11 cellular contexts compared by ENCODE assay signal in genomic region chr1:151238467-151238739, GRCh38. TPM values are rescaled to one million over a fixed set of nuclear protein-coding genes. Genes with fewer than 3 reads are reported as not detected.
DNase-seq lines count a peak whose midpoint lies in the region; ATAC-seq, FAIRE-seq and TF ChIP-seq lines count a peak whose summit lies in the region.
"Had no signal": no experiment of that assay in that cellular context is flagged by ENCODE, and none has a peak within 500 bp of the region (broad histone marks: within the 10 kb centered on the region; RNA-seq: fewer than 3 reads in every experiment).

No MANE protein-coding gene starts in this region.

- TF ChIP-seq CTCF in psoas muscle (IDR thresholded peaks at IDR 0.05) (no peak), mucosa of descending colon (IDR thresholded peaks at IDR 0.05) (no peak)

- in situ Hi-C loops in Caki2 (cut with HindIII; ENCODE audit: low pct_unique_long_range_greater_than_20kb, low sequenced_read_pairs), result no loop called here

- peak; percentile 36 for DNase-seq in Caki2 (ENCODE audit: low read depth)
- peak; percentile 74 for DNase-seq in RCC 7860 (ENCODE audit: low spot score)
- peak; percentile 40 for DNase-seq in epidermal melanocyte (ENCODE audit: insufficient read length, low spot score)
- no peak for DNase-seq in psoas muscle
- no peak for DNase-seq in islet precursor cell
- no peak for DNase-seq in stimulated activated CD8-positive, alpha-beta memory T cell treated with anti-CD3 and anti-CD28 coated beads, Interleukin-4, amount 100 ng/mL, for 48 hours
- no peak for DNase-seq in mucosa of descending colon
- DNase-seq: NCI-H345, pancreas had no signal

- peak overlapping the region; percentile 71 for H3K27ac ChIP-seq in psoas muscle
- H3K27ac ChIP-seq: coronary artery, pancreas had no signal

- ATAC-seq in psoas muscle (peak; percentile 92 to 95 (median 94)), GM19328 (IDR thresholded peaks at IDR 0.05; ENCODE audit: unreplicated experiment) (no peak), mucosa of descending colon (no peak)

- intact Hi-C loops in psoas muscle (cut with DNase I) (loop anchor here in 1 of 2 donors (5.0 kb wide), 1 partner anchor 36 kb away; no protein-coding TSS in a partner anchor), mucosa of descending colon (cut with DNase I, micrococcal nuclease) (no loop called here)

- H3K4me1 ChIP-seq in psoas muscle (peaks cover 18% of the 10 kb centered on the region), mucosa of descending colon (ENCODE audit: low read depth) (no peaks in the 10 kb centered on the region)
- H3K4me1 ChIP-seq: pancreas had no signal

- no peaks in the 10 kb centered on the region for H3K27me3 ChIP-seq in psoas muscle (ENCODE audit: insufficient read depth in 3 of 3, low read length in 2 of 3)
- H3K27me3 ChIP-seq: pancreas had no signal

- no peaks in the 10 kb centered on the region for H3K9me3 ChIP-seq in psoas muscle
- H3K9me3 ChIP-seq in mucosa of descending colon, result no peaks in the 10 kb centered on the region
- H3K9me3 ChIP-seq: pancreas had no signal

- H3K4me3 ChIP-seq in psoas muscle (no peak overlapping the region), mucosa of descending colon (no peak overlapping the region)
- H3K4me3 ChIP-seq: coronary artery, pancreas had no signal

- H3K36me3 ChIP-seq in psoas muscle (ENCODE audit: insufficient read depth in 1 of 2, low read depth in 1 of 2), result peaks cover 12 to 100% of the 10 kb centered on the region in 2 donors
- H3K36me3 ChIP-seq in mucosa of descending colon (ENCODE audit: low read depth), result peaks cover 25% of the 10 kb centered on the region

- peak; percentile 91 for FAIRE-seq in RCC 7860 (lab: Jason Lieb, UNC)
- FAIRE-seq: pancreas had no signal

- 13 to 18% (median 17%) methylated on average over 1 of the region's 1 CpG for WGBS in psoas muscle, 3 donors

RNA-seq across cellular contexts. Expression of gene PSMD4, which starts 16.1 kb away (rescaled TPM):
- total RNA-seq in Caki2 (2014; rRNA removed; shearing (Covaris generic); ENCODE audit: low replicate concordance), result 266 and 273 TPM in 2 replicates
- total RNA-seq in psoas muscle (100 to 1,000 TPM; 208 to 313 (median 240) TPM), mucosa of descending colon (100 to 1,000 TPM in 1 of 3 donors, 10 to 100 TPM in 2; 90.2 to 150 (median 95.1) TPM)
- 100 to 1,000 TPM; 298 to 486 (median 334) TPM for polyA plus RNA-seq in psoas muscle

RNA-seq across cellular contexts. Expression of gene PIP5K1A, which starts 40.1 kb away (rescaled TPM):
- 14.0 and 51.9 TPM in 2 replicates for total RNA-seq in Caki2 (2014; rRNA removed; shearing (Covaris generic); ENCODE audit: low replicate concordance)
- total RNA-seq in psoas muscle, result 10 to 100 TPM; 29.5 to 46.8 (median 38.6) TPM
- 10 to 100 TPM; 10.8 to 35.4 (median 14.5) TPM for polyA plus RNA-seq in psoas muscle
- total RNA-seq in mucosa of descending colon, result 10 to 100 TPM; 38.4 to 47.5 (median 39.2) TPM

RNA-seq across cellular contexts. Expression of gene ZNF687, which starts 43.7 kb away (rescaled TPM):
- total RNA-seq in Caki2 (2014; rRNA removed; shearing (Covaris generic); ENCODE audit: low replicate concordance), result 10.7 and 19.0 TPM in 2 replicates
- total RNA-seq in psoas muscle, result 10 to 100 TPM; 10.6 to 14.8 (median 13.1) TPM
- polyA plus RNA-seq in psoas muscle, result 10 to 100 TPM in 1 of 3 donors, 1 to 10 TPM in 2; 4.6 to 13.5 (median 5.0) TPM
- 10 to 100 TPM; 22.6 to 31.8 (median 29.7) TPM for total RNA-seq in mucosa of descending colon

RNA-seq across cellular contexts. Expression of gene VPS72, which starts 48.4 kb away (rescaled TPM):
- 98.7 and 126 TPM in 2 replicates for total RNA-seq in Caki2 (2014; rRNA removed; shearing (Covaris generic); ENCODE audit: low replicate concordance)
- total RNA-seq in psoas muscle (100 to 1,000 TPM in 1 of 4 donors, 10 to 100 TPM in 3; 38.6 to 112 (median 59.8) TPM), mucosa of descending colon (10 to 100 TPM; 32.1 to 56.5 (median 35.3) TPM)
- polyA plus RNA-seq in psoas muscle, result 100 to 1,000 TPM in 1 of 3 donors, 10 to 100 TPM in 2; 30.8 to 100 (median 70.7) TPM

Comparison
In these comparisons a context has a peak if more than half of its experiments do, and no peak if none do; other contexts are left out.
1. DNase-seq: peak in Caki2 (single experiment), RCC 7860 (single experiment) and epidermal melanocyte (single experiment); none in psoas muscle (0 of 2), islet precursor cell (single experiment), stimulated activated CD8-positive, alpha-beta memory T cell treated with anti-CD3 and anti-CD28 coated beads, Interleukin-4, amount 100 ng/mL, for 48 hours (single experiment) and mucosa of descending colon (0 of 3).
2. ATAC-seq: peak in psoas muscle (4 of 4); none in GM19328 (single experiment) and mucosa of descending colon (single experiment).